Comparison of ENCODE assay signal across 8 cellular contexts in the genomic region with DNA sequence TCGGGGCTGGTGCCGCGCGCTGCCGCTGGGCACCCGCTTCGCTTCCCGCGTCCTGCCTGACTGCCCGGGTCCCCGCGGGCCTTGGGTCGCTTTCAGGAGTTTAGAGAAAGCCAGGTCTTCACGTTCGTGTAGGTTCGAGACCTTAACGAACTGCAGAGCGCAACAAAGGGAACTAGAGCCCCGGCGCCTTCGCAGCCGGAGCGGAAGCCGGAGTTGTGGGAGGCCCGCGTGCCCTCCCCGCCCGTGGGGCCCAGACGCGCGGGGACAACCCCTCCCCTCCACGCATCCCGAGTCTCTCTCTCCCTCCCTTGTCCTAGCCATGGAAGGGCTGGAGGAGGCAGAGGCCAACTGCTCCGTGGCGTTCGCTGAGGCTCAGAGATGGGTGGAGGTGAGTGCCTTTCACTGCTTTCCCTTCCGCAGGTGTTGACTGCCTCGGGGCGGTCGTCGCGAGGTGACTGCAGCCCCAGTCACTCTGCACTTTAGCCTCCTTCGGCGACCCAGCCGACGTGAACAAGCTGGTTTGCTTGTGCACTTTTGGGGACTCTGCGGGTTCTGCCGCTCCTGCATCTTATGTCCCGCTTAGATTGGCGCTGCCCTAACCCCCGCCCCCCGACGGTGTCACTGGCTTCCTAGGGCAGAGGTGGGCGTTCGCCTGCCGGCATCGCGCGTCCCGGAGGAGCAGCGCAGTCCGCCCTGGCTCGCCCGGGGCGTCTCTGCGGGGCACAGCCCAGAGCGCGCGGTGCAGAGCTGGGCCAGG. TPM values are rescaled to one million over a fixed set of nuclear protein-coding genes. Genes with fewer than 3 reads are reported as not detected.
A peak's percentile ranks its signal among the peaks of the same experiment; 100 is the strongest.
DNase-seq lines count a peak whose midpoint lies in the region; ATAC-seq, FAIRE-seq and TF ChIP-seq lines count a peak whose summit lies in the region.

No MANE protein-coding gene starts in this region.

- peaks cover 58% of the 10 kb centered on the region for H3K27me3 ChIP-seq in neural progenitor cell
- H3K27me3 ChIP-seq in upper lobe of right lung: no peaks in the 10 kb centered on the region

- ATAC-seq in A549 (peak; percentile 66 to 67), GM18858 (IDR thresholded peaks at IDR 0.05; ENCODE audit: unreplicated experiment) (peak; percentile 37), HG03039 (IDR thresholded peaks at IDR 0.05; ENCODE audit: unreplicated experiment) (peak; percentile 51), upper lobe of right lung (peak; percentile 61)

- H3K4me3 Mint-ChIP-seq in neural progenitor cell: peak overlapping the region; percentile 82

- no peaks in the 10 kb centered on the region for H3K36me3 ChIP-seq in neural progenitor cell
- H3K36me3 ChIP-seq in upper lobe of right lung: no peaks in the 10 kb centered on the region

- no peak for TF ChIP-seq EP300 in A549 (IDR thresholded peaks at IDR 0.05)

- TF ChIP-seq CTCF in A549 (IDR thresholded peaks at IDR 0.05) (no peak), fibroblast of the aortic adventitia (IDR thresholded peaks at IDR 0.05; ENCODE audit: insufficient read depth, low read length) (no peak), neural progenitor cell (IDR thresholded peaks at IDR 0.05) (no peak), upper lobe of right lung (IDR thresholded peaks at IDR 0.05) (no peak)

- TF ChIP-seq RAD21 in A549 (conservative IDR thresholded peaks at IDR 0.05 in 1 of 2, IDR thresholded peaks at IDR 0.05 in 1 of 2): no peak

- peaks cover 3% of the 10 kb centered on the region for H4K20me1 ChIP-seq in neural progenitor cell (ENCODE audit: low read depth)

- H3K4me1 ChIP-seq in A549: no peaks in the 10 kb centered on the region
- peaks cover 14% of the 10 kb centered on the region for H3K4me1 ChIP-seq in neural progenitor cell
- H3K4me1 ChIP-seq in upper lobe of right lung: peaks cover 6% of the 10 kb centered on the region

- WGBS in A549 (ENCODE audit: missing lambda C conversion rate): 15% methylated on average over 9 of the region's 69 CpGs

- peaks cover 4% of the 10 kb centered on the region for H3F3A ChIP-seq in neural progenitor cell (ENCODE audit: low read depth)

- H3K27me3 Mint-ChIP-seq in neural progenitor cell (ENCODE audit: insufficient read depth, low read depth): peaks cover 29% of the 10 kb centered on the region

- FAIRE-seq in A549 (lab: Jason Lieb, UNC): no peak

- peak overlapping the region; percentile 51 to 87 for H3K27ac ChIP-seq in A549
- H3K27ac ChIP-seq in neural progenitor cell: no peak overlapping the region
- H3K27ac ChIP-seq in upper lobe of right lung: peak overlapping the region; percentile 74

- H3K36me3 Mint-ChIP-seq in neural progenitor cell: no peaks in the 10 kb centered on the region

- H2AFZ ChIP-seq in neural progenitor cell (replicated peaks): peak overlapping the region; percentile 83

- POLR2A ChIA-PET in A549 (lab: Yijun Ruan, JAX): no interaction called here

- H3K9me3 Mint-ChIP-seq in neural progenitor cell: peaks cover 2% of the 10 kb centered on the region

- H3K9me3 ChIP-seq in A549 (no peaks in the 10 kb centered on the region), neural progenitor cell (ENCODE audit: low read depth) (no peaks in the 10 kb centered on the region), upper lobe of right lung (no peaks in the 10 kb centered on the region)

- H3K4me2 ChIP-seq in A549 (peak overlapping the region; percentile 98), neural progenitor cell (peak overlapping the region; percentile 74)

- no peak overlapping the region for H3K27ac Mint-ChIP-seq in neural progenitor cell

- H3K4me3 ChIP-seq in A549: peak overlapping the region; percentile 59
- peak overlapping the region; percentile 99 for H3K4me3 ChIP-seq in fibroblast of the aortic adventitia (ENCODE audit: low read depth, low read length)
- H3K4me3 ChIP-seq in neural progenitor cell: peak overlapping the region; percentile 54
- H3K4me3 ChIP-seq in upper lobe of right lung: peak overlapping the region; percentile 80

- H3K79me2 ChIP-seq in neural progenitor cell (ENCODE audit: low read depth): no peaks in the 10 kb centered on the region

- no peak overlapping the region for H3K9ac ChIP-seq in neural progenitor cell

- no peak for TF ChIP-seq POLR2A in A549 (IDR thresholded peaks at IDR 0.05; ENCODE audit: low read length)

- CTCF ChIA-PET in A549 (lab: Yijun Ruan, JAX): no interaction called here

- peaks cover 5% of the 10 kb centered on the region for H3K4me1 Mint-ChIP-seq in neural progenitor cell

- intact Hi-C loops in upper lobe of right lung (cut with DNase I): no loop called here

- DNase-seq in A549 (ENCODE audit: low read depth in 1 of 2, low spot score in 1 of 2) (no peak), NOMO-1 treated with dmso at 0.1 percent for 144 hours (lab: John Stamatoyannopoulos, UW; ENCODE audit: unreplicated experiment) (peak; percentile 48), fibroblast of the aortic adventitia (ENCODE audit: low read depth) (peak; percentile 51), neural progenitor cell (ENCODE audit: low spot score) (peak; percentile 61), upper lobe of right lung (peak; percentile 70)
- peak; percentile 63 to 66 for DNase-seq in activated T-cell treated with anti-CD3 and anti-CD28 coated beads, Interleukin-2, amount 50 U/mL, for 48 hours

TF ChIP-seq in A549, 52 proteins besides CTCF, POLR2A, EP300 and RAD21:
- TF ChIP-seq, protein P1, sequence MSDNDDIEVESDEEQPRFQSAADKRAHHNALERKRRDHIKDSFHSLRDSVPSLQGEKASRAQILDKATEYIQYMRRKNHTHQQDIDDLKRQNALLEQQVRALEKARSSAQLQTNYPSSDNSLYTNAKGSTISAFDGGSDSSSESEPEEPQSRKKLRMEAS (IDR thresholded peaks at IDR 0.05): peak; percentile 42
- TF ChIP-seq, protein P2, sequence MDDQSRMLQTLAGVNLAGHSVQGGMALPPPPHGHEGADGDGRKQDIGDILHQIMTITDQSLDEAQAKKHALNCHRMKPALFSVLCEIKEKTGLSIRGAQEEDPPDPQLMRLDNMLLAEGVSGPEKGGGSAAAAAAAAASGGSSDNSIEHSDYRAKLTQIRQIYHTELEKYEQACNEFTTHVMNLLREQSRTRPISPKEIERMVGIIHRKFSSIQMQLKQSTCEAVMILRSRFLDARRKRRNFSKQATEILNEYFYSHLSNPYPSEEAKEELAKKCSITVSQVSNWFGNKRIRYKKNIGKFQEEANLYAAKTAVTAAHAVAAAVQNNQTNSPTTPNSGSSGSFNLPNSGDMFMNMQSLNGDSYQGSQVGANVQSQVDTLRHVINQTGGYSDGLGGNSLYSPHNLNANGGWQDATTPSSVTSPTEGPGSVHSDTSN (IDR thresholded peaks at IDR 0.05): no peak
- TF ChIP-seq, protein P3, sequence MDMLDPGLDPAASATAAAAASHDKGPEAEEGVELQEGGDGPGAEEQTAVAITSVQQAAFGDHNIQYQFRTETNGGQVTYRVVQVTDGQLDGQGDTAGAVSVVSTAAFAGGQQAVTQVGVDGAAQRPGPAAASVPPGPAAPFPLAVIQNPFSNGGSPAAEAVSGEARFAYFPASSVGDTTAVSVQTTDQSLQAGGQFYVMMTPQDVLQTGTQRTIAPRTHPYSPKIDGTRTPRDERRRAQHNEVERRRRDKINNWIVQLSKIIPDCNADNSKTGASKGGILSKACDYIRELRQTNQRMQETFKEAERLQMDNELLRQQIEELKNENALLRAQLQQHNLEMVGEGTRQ (IDR thresholded peaks at IDR 0.05): no peak
- TF ChIP-seq, protein P4, sequence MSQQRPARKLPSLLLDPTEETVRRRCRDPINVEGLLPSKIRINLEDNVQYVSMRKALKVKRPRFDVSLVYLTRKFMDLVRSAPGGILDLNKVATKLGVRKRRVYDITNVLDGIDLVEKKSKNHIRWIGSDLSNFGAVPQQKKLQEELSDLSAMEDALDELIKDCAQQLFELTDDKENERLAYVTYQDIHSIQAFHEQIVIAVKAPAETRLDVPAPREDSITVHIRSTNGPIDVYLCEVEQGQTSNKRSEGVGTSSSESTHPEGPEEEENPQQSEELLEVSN (IDR thresholded peaks at IDR 0.05; ENCODE audit: borderline replicate concordance, low read depth): peak; percentile 30; the same call in 1 of the 2 replicates
- TF ChIP-seq CEBPB (IDR thresholded peaks at IDR 0.05) (no peak), RARB (CRISPR knock-in tag; IDR thresholded peaks at IDR 0.05) (no peak), BHLHE40 (IDR thresholded peaks at IDR 0.05; ENCODE audit: low read depth, low read length) (no peak), KDM5A (IDR thresholded peaks at IDR 0.05) (no peak), POLR2AphosphoS2 (conservative IDR thresholded peaks at IDR 0.05; ENCODE audit: low read length) (no peak), TFCP2L1 (CRISPR knock-in tag; IDR thresholded peaks at IDR 0.05) (no peak)
- TF ChIP-seq, protein P5, sequence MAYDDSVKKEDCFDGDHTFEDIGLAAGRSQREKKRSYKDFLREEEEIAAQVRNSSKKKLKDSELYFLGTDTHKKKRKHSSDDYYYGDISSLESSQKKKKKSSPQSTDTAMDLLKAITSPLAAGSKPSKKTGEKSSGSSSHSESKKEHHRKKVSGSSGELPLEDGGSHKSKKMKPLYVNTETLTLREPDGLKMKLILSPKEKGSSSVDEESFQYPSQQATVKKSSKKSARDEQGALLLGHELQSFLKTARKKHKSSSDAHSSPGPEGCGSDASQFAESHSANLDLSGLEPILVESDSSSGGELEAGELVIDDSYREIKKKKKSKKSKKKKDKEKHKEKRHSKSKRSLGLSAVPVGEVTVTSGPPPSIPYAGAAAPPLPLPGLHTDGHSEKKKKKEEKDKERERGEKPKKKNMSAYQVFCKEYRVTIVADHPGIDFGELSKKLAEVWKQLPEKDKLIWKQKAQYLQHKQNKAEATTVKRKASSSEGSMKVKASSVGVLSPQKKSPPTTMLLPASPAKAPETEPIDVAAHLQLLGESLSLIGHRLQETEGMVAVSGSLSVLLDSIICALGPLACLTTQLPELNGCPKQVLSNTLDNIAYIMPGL (CRISPR knock-in tag; IDR thresholded peaks at IDR 0.05; ENCODE audit: borderline replicate concordance): no peak

RNA-seq across cellular contexts. Expression of a gene that starts 0.4 kb away (rescaled TPM):
- 33.2 and 50.2 TPM in 2 replicates for polyA plus RNA-seq in A549 (2011; rRNA removed)
- 3.4 and 3.5 TPM in 2 replicates for polyA plus RNA-seq in A549 (2012; cell fraction: cytosol; rRNA removed)
- 33.2 and 54.1 TPM in 2 replicates for polyA plus RNA-seq in A549 (2012; cell fraction: nucleus; rRNA removed)
- 23.3 to 24.0 TPM (median 23.4 TPM) in 3 replicates for polyA plus RNA-seq in A549 (2017; fragmentation: RNase III; extraction: RNeasy Plus Mini Kit Qiagen cat#74134 plus additional on column Dnase treatment)
- 32.6 and 35.4 TPM in 2 replicates for polyA minus RNA-seq in A549 (2011; rRNA and poly(A)+ RNA removed)
- 70.1 and 221 TPM in 2 replicates for total RNA-seq in fibroblast of the aortic adventitia (ENCODE audit: low replicate concordance)
- 3.8 and 6.8 TPM in 2 replicates for total RNA-seq in neural progenitor cell (ENCODE audit: low replicate concordance)
- total RNA-seq in upper lobe of right lung: 549 TPM

Comparison
In these comparisons a context has a peak if more than half of its experiments do, and no peak if none do; other contexts are left out.
1. DNase-seq: peak in NOMO-1 treated with dmso at 0.1 percent for 144 hours (single experiment), activated T-cell treated with anti-CD3 and anti-CD28 coated beads, Interleukin-2, amount 50 U/mL, for 48 hours (2 of 2), fibroblast of the aortic adventitia (single experiment), neural progenitor cell (single experiment) and upper lobe of right lung (single experiment); none in A549 (0 of 2).
2. Peak in every context shown above with its lines, with median percentiles within 50 percentile points of each other: ATAC-seq and H3K4me3 ChIP-seq.